ENCODE assay signal across 1 cellular context in genomic region chr1:182604128-182604834, GRCh38.
TF ChIP-seq lines count a peak whose summit lies in the region.

Gene RGS16, minus strand, starts transcription at chr1:182604389. Its CDS starts 130 bp downstream, at chr1:182604259.

TF ChIP-seq in GM12878, 131 proteins besides CTCF, POLR2A, EP300 and RAD21 (continued from another document and continues in another):
- TF ChIP-seq ZBTB40 (IDR thresholded peaks at IDR 0.05; ENCODE audit: borderline replicate concordance) (no peak), DPF2 (IDR thresholded peaks at IDR 0.05) (peak; percentile 97), ATF7 (IDR thresholded peaks at IDR 0.05; ENCODE audit: low read depth) (no peak), NFIC (IDR thresholded peaks at IDR 0.05; ENCODE audit: low read depth, low read length) (no peak), EGR1 (IDR thresholded peaks at IDR 0.05; ENCODE audit: borderline replicate concordance in 1 of 2, low read depth in 2 of 2, low read length in 2 of 2) (no peak; a peak in 1 of 3 replicates), IRF5 (IDR thresholded peaks at IDR 0.05; ENCODE audit: borderline replicate concordance) (no peak), SMARCA5 (IDR thresholded peaks at IDR 0.05) (no peak; the same call in 1 of the 2 replicates), SREBF1 (IDR thresholded peaks at IDR 0.05; ENCODE audit: low read length) (no peak), SPI1 (IDR thresholded peaks at IDR 0.05; ENCODE audit: borderline replicate concordance, insufficient read depth, low read depth, low read length) (no peak), RELB (IDR thresholded peaks at IDR 0.05; ENCODE audit: low read depth) (peak; percentile 57; the same call in 1 of the 2 replicates), ZNF384 (IDR thresholded peaks at IDR 0.05; ENCODE audit: borderline replicate concordance, low read depth, low read length) (no peak), MTA3 (IDR thresholded peaks at IDR 0.05; ENCODE audit: borderline replicate concordance, low read length) (no peak), STAT1 (conservative IDR thresholded peaks at IDR 0.05) (no peak), HDGF (IDR thresholded peaks at IDR 0.05) (no peak; the same call in none of the 2 replicates), ZZZ3 (IDR thresholded peaks at IDR 0.05; ENCODE audit: control insufficient read depth, insufficient read length, low read depth) (no peak), ESRRA (IDR thresholded peaks at IDR 0.05; ENCODE audit: low read length) (no peak), CBX5 (IDR thresholded peaks at IDR 0.05; ENCODE audit: low read depth) (no peak), ZBTB11 (CRISPR knock-in tag; IDR thresholded peaks at IDR 0.05) (no peak), MYB (IDR thresholded peaks at IDR 0.05; ENCODE audit: borderline replicate concordance, low read depth, low read length) (no peak), HSF1 (IDR thresholded peaks at IDR 0.05; ENCODE audit: low read depth, low read length) (no peak), CHD2 (IDR thresholded peaks at IDR 0.05; ENCODE audit: borderline replicate concordance, low read depth, low read length) (0 out of 2 replicates have a peak, but pooled peaks have one; percentile 24), NR2C1 (IDR thresholded peaks at IDR 0.05) (no peak), CBFB (IDR thresholded peaks at IDR 0.05; ENCODE audit: low read depth) (peak; percentile 97), KLF5 (IDR thresholded peaks at IDR 0.05; ENCODE audit: partially characterized antibody) (no peak), ASH2L (IDR thresholded peaks at IDR 0.05; ENCODE audit: borderline replicate concordance, low read depth) (no peak), USF1 (IDR thresholded peaks at IDR 0.05; ENCODE audit: borderline replicate concordance, extremely low read length, insufficient read depth, low read depth, low read length) (no peak), EZH2 (IDR thresholded peaks at IDR 0.05; ENCODE audit: borderline replicate concordance, control insufficient read depth, low read depth, low read length) (no peak), ZNF274 (IDR thresholded peaks at IDR 0.05; ENCODE audit: insufficient read depth, insufficient read length) (no peak), REST (IDR thresholded peaks at IDR 0.05; ENCODE audit: low read depth, low read length) (no peak), ZNF687 (IDR thresholded peaks at IDR 0.05) (peak; percentile 89), FOXM1 (IDR thresholded peaks at IDR 0.05; ENCODE audit: low read depth, low read length) (no peak), RFX5 (IDR thresholded peaks at IDR 0.05; ENCODE audit: low read depth, low read length) (no peak), RBBP5 (conservative IDR thresholded peaks at IDR 0.05) (no peak), SRF (IDR thresholded peaks at IDR 0.05; ENCODE audit: low read depth in 2 of 2, low read length in 2 of 2) (no peak), JUNB (IDR thresholded peaks at IDR 0.05) (no peak), GATAD2B (conservative IDR thresholded peaks at IDR 0.05; ENCODE audit: low read depth) (peak; percentile 80), POU2F2 (IDR thresholded peaks at IDR 0.05; ENCODE audit: borderline replicate concordance, low read depth, low read length) (peak; percentile 94; the same call in 2 of the 3 replicates)
